ENCODE assay signal across 1 cellular context in genomic region chr11:9710852-9711251, GRCh38.
TF ChIP-seq lines count a peak whose summit lies in the region.

No MANE protein-coding gene starts in this region.

TF ChIP-seq in GM23338, 12 proteins besides CTCF, POLR2A, EP300 and RAD21 (continued from another document):
- TF ChIP-seq, protein P1, sequence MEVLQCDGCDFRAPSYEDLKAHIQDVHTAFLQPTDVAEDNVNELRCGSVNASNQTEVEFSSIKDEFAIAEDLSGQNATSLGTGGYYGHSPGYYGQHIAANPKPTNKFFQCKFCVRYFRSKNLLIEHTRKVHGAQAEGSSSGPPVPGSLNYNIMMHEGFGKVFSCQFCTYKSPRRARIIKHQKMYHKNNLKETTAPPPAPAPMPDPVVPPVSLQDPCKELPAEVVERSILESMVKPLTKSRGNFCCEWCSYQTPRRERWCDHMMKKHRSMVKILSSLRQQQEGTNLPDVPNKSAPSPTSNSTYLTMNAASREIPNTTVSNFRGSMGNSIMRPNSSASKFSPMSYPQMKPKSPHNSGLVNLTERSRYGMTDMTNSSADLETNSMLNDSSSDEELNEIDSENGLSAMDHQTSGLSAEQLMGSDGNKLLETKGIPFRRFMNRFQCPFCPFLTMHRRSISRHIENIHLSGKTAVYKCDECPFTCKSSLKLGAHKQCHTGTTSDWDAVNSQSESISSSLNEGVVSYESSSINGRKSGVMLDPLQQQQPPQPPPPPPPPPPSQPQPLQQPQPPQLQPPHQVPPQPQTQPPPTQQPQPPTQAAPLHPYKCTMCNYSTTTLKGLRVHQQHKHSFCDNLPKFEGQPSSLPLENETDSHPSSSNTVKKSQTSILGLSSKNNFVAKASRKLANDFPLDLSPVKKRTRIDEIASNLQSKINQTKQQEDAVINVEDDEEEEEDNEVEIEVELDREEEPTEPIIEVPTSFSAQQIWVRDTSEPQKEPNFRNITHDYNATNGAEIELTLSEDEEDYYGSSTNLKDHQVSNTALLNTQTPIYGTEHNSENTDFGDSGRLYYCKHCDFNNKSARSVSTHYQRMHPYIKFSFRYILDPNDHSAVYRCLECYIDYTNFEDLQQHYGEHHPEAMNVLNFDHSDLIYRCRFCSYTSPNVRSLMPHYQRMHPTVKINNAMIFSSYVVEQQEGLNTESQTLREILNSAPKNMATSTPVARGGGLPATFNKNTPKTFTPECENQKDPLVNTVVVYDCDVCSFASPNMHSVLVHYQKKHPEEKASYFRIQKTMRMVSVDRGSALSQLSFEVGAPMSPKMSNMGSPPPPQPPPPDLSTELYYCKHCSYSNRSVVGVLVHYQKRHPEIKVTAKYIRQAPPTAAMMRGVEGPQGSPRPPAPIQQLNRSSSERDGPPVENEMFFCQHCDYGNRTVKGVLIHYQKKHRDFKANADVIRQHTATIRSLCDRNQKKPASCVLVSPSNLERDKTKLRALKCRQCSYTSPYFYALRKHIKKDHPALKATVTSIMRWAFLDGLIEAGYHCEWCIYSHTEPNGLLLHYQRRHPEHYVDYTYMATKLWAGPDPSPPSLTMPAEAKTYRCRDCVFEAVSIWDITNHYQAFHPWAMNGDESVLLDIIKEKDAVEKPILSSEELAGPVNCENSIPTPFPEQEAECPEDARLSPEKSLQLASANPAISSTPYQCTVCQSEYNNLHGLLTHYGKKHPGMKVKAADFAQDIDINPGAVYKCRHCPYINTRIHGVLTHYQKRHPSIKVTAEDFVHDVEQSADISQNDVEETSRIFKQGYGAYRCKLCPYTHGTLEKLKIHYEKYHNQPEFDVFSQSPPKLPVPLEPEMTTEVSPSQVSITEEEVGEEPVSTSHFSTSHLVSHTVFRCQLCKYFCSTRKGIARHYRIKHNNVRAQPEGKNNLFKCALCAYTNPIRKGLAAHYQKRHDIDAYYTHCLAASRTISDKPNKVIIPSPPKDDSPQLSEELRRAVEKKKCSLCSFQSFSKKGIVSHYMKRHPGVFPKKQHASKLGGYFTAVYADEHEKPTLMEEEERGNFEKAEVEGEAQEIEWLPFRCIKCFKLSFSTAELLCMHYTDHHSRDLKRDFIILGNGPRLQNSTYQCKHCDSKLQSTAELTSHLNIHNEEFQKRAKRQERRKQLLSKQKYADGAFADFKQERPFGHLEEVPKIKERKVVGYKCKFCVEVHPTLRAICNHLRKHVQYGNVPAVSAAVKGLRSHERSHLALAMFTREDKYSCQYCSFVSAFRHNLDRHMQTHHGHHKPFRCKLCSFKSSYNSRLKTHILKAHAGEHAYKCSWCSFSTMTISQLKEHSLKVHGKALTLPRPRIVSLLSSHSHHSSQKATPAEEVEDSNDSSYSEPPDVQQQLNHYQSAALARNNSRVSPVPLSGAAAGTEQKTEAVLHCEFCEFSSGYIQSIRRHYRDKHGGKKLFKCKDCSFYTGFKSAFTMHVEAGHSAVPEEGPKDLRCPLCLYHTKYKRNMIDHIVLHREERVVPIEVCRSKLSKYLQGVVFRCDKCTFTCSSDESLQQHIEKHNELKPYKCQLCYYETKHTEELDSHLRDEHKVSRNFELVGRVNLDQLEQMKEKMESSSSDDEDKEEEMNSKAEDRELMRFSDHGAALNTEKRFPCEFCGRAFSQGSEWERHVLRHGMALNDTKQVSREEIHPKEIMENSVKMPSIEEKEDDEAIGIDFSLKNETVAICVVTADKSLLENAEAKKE (CRISPR knock-in tag; IDR thresholded peaks at IDR 0.05), result no peak
- no peak for TF ChIP-seq EZH2 (IDR thresholded peaks at IDR 0.05; ENCODE audit: low read depth, unreplicated experiment)
- TF ChIP-seq, protein P2, sequence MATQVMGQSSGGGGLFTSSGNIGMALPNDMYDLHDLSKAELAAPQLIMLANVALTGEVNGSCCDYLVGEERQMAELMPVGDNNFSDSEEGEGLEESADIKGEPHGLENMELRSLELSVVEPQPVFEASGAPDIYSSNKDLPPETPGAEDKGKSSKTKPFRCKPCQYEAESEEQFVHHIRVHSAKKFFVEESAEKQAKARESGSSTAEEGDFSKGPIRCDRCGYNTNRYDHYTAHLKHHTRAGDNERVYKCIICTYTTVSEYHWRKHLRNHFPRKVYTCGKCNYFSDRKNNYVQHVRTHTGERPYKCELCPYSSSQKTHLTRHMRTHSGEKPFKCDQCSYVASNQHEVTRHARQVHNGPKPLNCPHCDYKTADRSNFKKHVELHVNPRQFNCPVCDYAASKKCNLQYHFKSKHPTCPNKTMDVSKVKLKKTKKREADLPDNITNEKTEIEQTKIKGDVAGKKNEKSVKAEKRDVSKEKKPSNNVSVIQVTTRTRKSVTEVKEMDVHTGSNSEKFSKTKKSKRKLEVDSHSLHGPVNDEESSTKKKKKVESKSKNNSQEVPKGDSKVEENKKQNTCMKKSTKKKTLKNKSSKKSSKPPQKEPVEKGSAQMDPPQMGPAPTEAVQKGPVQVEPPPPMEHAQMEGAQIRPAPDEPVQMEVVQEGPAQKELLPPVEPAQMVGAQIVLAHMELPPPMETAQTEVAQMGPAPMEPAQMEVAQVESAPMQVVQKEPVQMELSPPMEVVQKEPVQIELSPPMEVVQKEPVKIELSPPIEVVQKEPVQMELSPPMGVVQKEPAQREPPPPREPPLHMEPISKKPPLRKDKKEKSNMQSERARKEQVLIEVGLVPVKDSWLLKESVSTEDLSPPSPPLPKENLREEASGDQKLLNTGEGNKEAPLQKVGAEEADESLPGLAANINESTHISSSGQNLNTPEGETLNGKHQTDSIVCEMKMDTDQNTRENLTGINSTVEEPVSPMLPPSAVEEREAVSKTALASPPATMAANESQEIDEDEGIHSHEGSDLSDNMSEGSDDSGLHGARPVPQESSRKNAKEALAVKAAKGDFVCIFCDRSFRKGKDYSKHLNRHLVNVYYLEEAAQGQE (IDR thresholded peaks at IDR 0.05; ENCODE audit: unreplicated experiment), result no peak
